1 cellular context compared by ENCODE assay signal in genomic region chr19:9009935-9010651, GRCh38.
TF ChIP-seq lines count a peak whose summit lies in the region.

Gene MUC16, minus strand, starts transcription at chr19:9010409.

TF ChIP-seq in SK-N-SH treated with all-trans-retinoic acid at 6 μM for 48 hours, 23 proteins besides CTCF, POLR2A, EP300 and RAD21 (continued from another document):
- no peak for TF ChIP-seq PATZ1 (CRISPR knock-in tag; IDR thresholded peaks at IDR 0.05; ENCODE audit: borderline replicate concordance)
